19 cellular contexts compared by ENCODE assay signal in the genomic region with DNA sequence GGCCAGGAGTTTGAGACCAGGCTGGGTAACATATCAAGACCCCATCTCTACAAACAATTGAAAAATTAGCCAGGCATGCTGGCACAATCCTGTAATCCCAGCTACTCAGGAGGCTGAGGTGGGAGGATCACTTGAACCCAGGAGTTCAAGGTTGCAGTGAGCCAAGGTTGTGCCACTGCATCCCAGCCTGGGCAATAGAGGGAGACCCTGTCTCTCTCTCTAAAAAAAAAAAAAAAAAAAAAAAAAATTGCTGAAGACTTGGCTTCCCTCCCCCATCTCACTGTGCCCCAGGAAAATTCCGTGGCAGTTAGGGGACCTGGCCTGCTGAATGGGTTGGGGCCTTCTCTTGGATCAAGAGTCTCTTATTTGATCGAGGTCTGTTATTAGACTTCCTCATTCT. TPM values are rescaled to one million over a fixed set of nuclear protein-coding genes. Genes with fewer than 3 reads are reported as not detected.
DNase-seq lines count a peak whose midpoint lies in the region; ATAC-seq, FAIRE-seq and TF ChIP-seq lines count a peak whose summit lies in the region.
"Had no signal": no experiment of that assay in that cellular context is flagged by ENCODE, and none has a peak within 500 bp of the region (broad histone marks: within the 10 kb centered on the region; RNA-seq: fewer than 3 reads in every experiment).

A gene with protein sequence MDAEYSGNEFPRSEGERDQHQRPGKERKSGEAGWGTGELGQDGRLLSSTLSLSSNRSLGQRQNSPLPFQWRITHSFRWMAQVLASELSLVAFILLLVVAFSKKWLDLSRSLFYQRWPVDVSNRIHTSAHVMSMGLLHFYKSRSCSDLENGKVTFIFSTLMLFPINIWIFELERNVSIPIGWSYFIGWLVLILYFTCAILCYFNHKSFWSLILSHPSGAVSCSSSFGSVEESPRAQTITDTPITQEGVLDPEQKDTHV (plus strand): TSS at position 301 of the 400 bp plus-strand sequence. CDS start 212 bp downstream, outside the sequence.

- H3K9me3 ChIP-seq in HEK293 (ENCODE audit: control insufficient read depth, insufficient read depth, low read depth, low read length) (no peaks in the 10 kb centered on the region), K562 (replicated peaks; ENCODE audit: control insufficient read depth, insufficient read depth, low read depth, low read length) (no peaks in the 10 kb centered on the region)

- no peak for ATAC-seq in K562
- no peak for ATAC-seq in HG03175 (IDR thresholded peaks at IDR 0.05; ENCODE audit: unreplicated experiment)
- no peak for ATAC-seq in GM19395 (IDR thresholded peaks at IDR 0.05; ENCODE audit: unreplicated experiment)
- ATAC-seq: Right ventricle myocardium inferior had no signal

- H3K4me3 Mint-ChIP-seq in nephron progenitor cell = no peak within 1 kb of the TSS
- H3K4me3 Mint-ChIP-seq in glutamatergic neuron (ENCODE audit: unreplicated experiment) = no peak within 1 kb of the TSS

- in situ Hi-C loops in K562 (cut with MboI) = no loop called here

- H3K36me3 ChIP-seq in HEK293 (ENCODE audit: control insufficient read depth in 2 of 2, insufficient read depth in 1 of 2, low read length in 2 of 2) (no peaks in the 10 kb centered on the region), K562 (ENCODE audit: control insufficient read depth, insufficient read depth, low read length) (no peaks in the 10 kb centered on the region)

- H3K27ac ChIP-seq in HEK293 (ENCODE audit: extremely low read depth, low read depth, low read length) (no peak within 1 kb of the TSS), K562 (ENCODE audit: extremely low read depth, low read depth, low read length) (no peak within 1 kb of the TSS)
- H3K27ac ChIP-seq: HL-60 had no signal

- H4K20me1 ChIP-seq in K562 (replicated peaks; ENCODE audit: control insufficient read depth, insufficient read depth, low read length) = no peaks in the 10 kb centered on the region

- TF ChIP-seq RAD21 in K562 (CRISPR knock-in tag; conservative IDR thresholded peaks at IDR 0.05 in 1 of 2, IDR thresholded peaks at IDR 0.05 in 1 of 2) = no peak

- H3K36me3 Mint-ChIP-seq in nephron progenitor cell (ENCODE audit: low read depth) = no peaks in the 10 kb centered on the region
- no peaks in the 10 kb centered on the region for H3K36me3 Mint-ChIP-seq in glutamatergic neuron (ENCODE audit: unreplicated experiment)

- CTCF ChIA-PET in HEK293 (lab: Yijun Ruan, JAX) (no interaction called here), K562 (lab: Yijun Ruan, JAX; ENCODE audit: low intra/inter-chr PET ratio) (no interaction called here)

- H2AFZ ChIP-seq in K562 (ENCODE audit: low read depth, low read length) = peak within 1 kb of the TSS; percentile 59; the same call in 1 of the 2 replicates

- BruUV-seq in K562 (replicated peaks; lab: Mats Ljungman, UMichigan) = no TSS peak

- intact Hi-C loops in K562 (cut with micrococcal nuclease) = loop anchor here (5.0 kb wide), 1 partner anchor 43 kb away; a partner anchor contains a TSS

- POLR2A ChIA-PET in HEK293 (lab: Yijun Ruan, JAX) (no interaction called here), K562 (lab: Yijun Ruan, JAX) (interaction anchor here (0.7 to 1.6 kb wide), 2 partner anchors 13 to 152 kb away, joined by 3 to 7 read pairs; no protein-coding TSS in a partner anchor)

- no peaks in the 10 kb centered on the region for H3K79me2 ChIP-seq in K562 (ENCODE audit: control insufficient read depth, insufficient read depth, low read length)

- H3K9ac ChIP-seq in K562 (ENCODE audit: insufficient read depth in 1 of 2, low read depth in 2 of 2, low read length in 2 of 2) = no peak within 1 kb of the TSS

- DNase-seq in K562 (ENCODE audit: extremely low read depth in 1 of 4, low spot score in 3 of 4) = no peak
- no peak for DNase-seq in nephron progenitor cell
- DNase-seq in HuH-7.5 (ENCODE audit: low spot score) = no peak
- DNase-seq in glutamatergic neuron = no peak
- DNase-seq: AML-193; COR-L47; KG1; NCI-H1105 treated with DMSO at 0.1 percent for 48 hours; NCI-H1694 treated with DMSO at 0.1 percent for 48 hours; NCI-H510A; NCI-H748 treated with DMSO at 0.1 percent for 48 hours; NK-92 treated with Interleukin-12 subunit alpha and Interleukin-12 subunit beta, amount 100 ng/mL, for 24 hours had no signal

- WGBS in K562 (ENCODE audit: insufficient coverage, low coverage, missing lambda C conversion rate) = 0% methylated on average over 2 of the region's 2 CpGs

- no peak for FAIRE-seq in K562 (lab: Jason Lieb, UNC)
- FAIRE-seq: RCC 7860 had no signal

- H3K27me3 Mint-ChIP-seq in nephron progenitor cell (ENCODE audit: low read depth, poor library complexity) (peaks cover 4% of the 10 kb centered on the region), glutamatergic neuron (ENCODE audit: unreplicated experiment) (peaks cover 4% of the 10 kb centered on the region)

- H3K27ac Mint-ChIP-seq in nephron progenitor cell = peak within 1 kb of the TSS; percentile 41
- no peak within 1 kb of the TSS for H3K27ac Mint-ChIP-seq in glutamatergic neuron (ENCODE audit: unreplicated experiment)

- no peaks in the 10 kb centered on the region for H3K9me3 Mint-ChIP-seq in nephron progenitor cell
- H3K9me3 Mint-ChIP-seq in glutamatergic neuron (ENCODE audit: unreplicated experiment) = no peaks in the 10 kb centered on the region

- no peak for TF ChIP-seq EP300 in K562 (IDR thresholded peaks at IDR 0.05; ENCODE audit: low read length)

- no peaks in the 10 kb centered on the region for H3K4me1 ChIP-seq in HEK293 (ENCODE audit: control insufficient read depth, insufficient read depth, low read length)
- peaks cover 0 to 11% of the 10 kb centered on the region in 2 experiments; a peak in 3 of 5 replicates for H3K4me1 ChIP-seq in K562 (replicated peaks in 1 of 2; ENCODE audit: control insufficient read depth in 2 of 2, insufficient read depth in 2 of 2, low read length in 2 of 2)

- H3K4me1 Mint-ChIP-seq in nephron progenitor cell (peaks cover 23% of the 10 kb centered on the region), glutamatergic neuron (ENCODE audit: low read depth, unreplicated experiment) (peaks cover 4% of the 10 kb centered on the region)

- H3K9me1 ChIP-seq in K562 (ENCODE audit: control insufficient read depth, insufficient read depth, low read length) = no peaks in the 10 kb centered on the region

- H3K27me3 ChIP-seq in K562 (ENCODE audit: control insufficient read depth in 2 of 2, insufficient read depth in 2 of 2, low read length in 2 of 2) = no peaks in the 10 kb centered on the region

- TF ChIP-seq CTCF in HEK293 (tag by site-specific recombination; IDR thresholded peaks at IDR 0.05) (no peak), K562 (IDR thresholded peaks at IDR 0.05 in 2 of 3, conservative IDR thresholded peaks at IDR 0.05 in 1 of 3; ENCODE audit: insufficient read depth in 2 of 3, low read depth in 1 of 3, low read length in 3 of 3) (no peak), nephron progenitor cell (IDR thresholded peaks at IDR 0.05) (no peak), glutamatergic neuron (IDR thresholded peaks at IDR 0.05; ENCODE audit: partially characterized antibody, unreplicated experiment) (no peak)

- TF ChIP-seq POLR2A in K562 (conservative IDR thresholded peaks at IDR 0.05) = no peak

- peak within 1 kb of the TSS; percentile 39; the same call in 1 of the 2 replicates for H3K4me2 ChIP-seq in K562 (ENCODE audit: insufficient read depth, low read length)

- H3K4me3 ChIP-seq in HEK293 (ENCODE audit: low read depth, low read length) (no peak within 1 kb of the TSS), K562 (no peak within 1 kb of the TSS)

TF ChIP-seq in HEK293, 187 proteins besides CTCF, POLR2A, EP300 and RAD21 (continues in another document):
- no peak for TF ChIP-seq BCL11B (tag by site-specific recombination; IDR thresholded peaks at IDR 0.05; ENCODE audit: low read depth)
- TF ChIP-seq, protein P1, sequence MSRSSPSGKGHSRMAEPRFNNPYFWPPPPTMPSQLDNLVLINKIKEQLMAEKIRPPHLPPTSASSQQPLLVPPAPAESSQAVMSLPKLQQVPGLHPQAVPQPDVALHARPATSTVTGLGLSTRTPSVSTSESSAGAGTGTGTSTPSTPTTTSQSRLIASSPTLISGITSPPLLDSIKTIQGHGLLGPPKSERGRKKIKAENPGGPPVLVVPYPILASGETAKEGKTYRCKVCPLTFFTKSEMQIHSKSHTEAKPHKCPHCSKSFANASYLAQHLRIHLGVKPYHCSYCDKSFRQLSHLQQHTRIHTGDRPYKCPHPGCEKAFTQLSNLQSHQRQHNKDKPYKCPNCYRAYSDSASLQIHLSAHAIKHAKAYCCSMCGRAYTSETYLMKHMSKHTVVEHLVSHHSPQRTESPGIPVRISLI (tag by site-specific recombination; IDR thresholded peaks at IDR 0.05) = 0 out of 2 replicates have a peak, but pooled peaks have one; percentile 20

TF ChIP-seq in K562, 482 proteins besides CTCF, POLR2A, EP300 and RAD21 (continues in another document):
- TF ChIP-seq ZNF134 (CRISPR knock-in tag; conservative IDR thresholded peaks at IDR 0.05) (no peak), NFXL1 (CRISPR knock-in tag; IDR thresholded peaks at IDR 0.05) (no peak)
- TF ChIP-seq, protein P2, sequence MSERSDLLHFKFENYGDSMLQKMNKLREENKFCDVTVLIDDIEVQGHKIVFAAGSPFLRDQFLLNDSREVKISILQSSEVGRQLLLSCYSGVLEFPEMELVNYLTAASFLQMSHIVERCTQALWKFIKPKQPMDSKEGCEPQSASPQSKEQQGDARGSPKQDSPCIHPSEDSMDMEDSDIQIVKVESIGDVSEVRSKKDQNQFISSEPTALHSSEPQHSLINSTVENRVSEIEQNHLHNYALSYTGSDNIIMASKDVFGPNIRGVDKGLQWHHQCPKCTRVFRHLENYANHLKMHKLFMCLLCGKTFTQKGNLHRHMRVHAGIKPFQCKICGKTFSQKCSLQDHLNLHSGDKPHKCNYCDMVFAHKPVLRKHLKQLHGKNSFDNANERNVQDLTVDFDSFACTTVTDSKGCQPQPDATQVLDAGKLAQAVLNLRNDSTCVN (CRISPR knock-in tag; IDR thresholded peaks at IDR 0.05) = no peak

RNA-seq across cellular contexts. Expression of the gene that starts here (rescaled TPM):
- total RNA-seq in K562 (2011; cell fraction: chromatin; rRNA removed; ENCODE audit: low replicate concordance) = not detected in 2 replicates
- not detected in 2 replicates for total RNA-seq in K562 (2011; cell fraction: nucleolus; rRNA removed)
- not detected in 2 replicates for total RNA-seq in K562 (2011; cell fraction: nucleoplasm; rRNA removed)
- not detected in 2 replicates for total RNA-seq in K562 (2014; rRNA removed)
- total RNA-seq in K562 (2014; rRNA removed; fragmentation: Illumina TruSeq; extraction: Trizol) = not detected in 2 replicates
- total RNA-seq in K562 (2015; rRNA removed; fragmentation: Illumina TruSeq; extraction: Trizol) = not detected in 2 replicates
- total RNA-seq in K562 (2021) = not detected in 2 replicates
- polyA plus RNA-seq in K562 (2011; rRNA removed) = not detected in 2 replicates
- not detected in 2 replicates for polyA plus RNA-seq in K562 (2011; cell fraction: cytosol; rRNA removed)
- polyA plus RNA-seq in K562 (2011; cell fraction: nucleus; rRNA removed) = not detected in 2 replicates
- not detected in 2 replicates for polyA plus RNA-seq in K562 (2012)
- polyA plus RNA-seq in K562 (2014; fragmentation: Illumina TruSeq; extraction: Trizol) = not detected in 2 replicates
- not detected for polyA plus RNA-seq in K562 (2014; fragmentation: Nextera tagmentation; extraction: Ambion mirVana)
- polyA plus RNA-seq in K562 (2014; rRNA removed) = not detected in 2 replicates
- not detected in 2 replicates for polyA minus RNA-seq in K562 (2011; rRNA and poly(A)+ RNA removed)
- not detected in 2 replicates for polyA minus RNA-seq in K562 (2011; cell fraction: cytosol; rRNA and poly(A)+ RNA removed)
- not detected in 2 replicates for polyA minus RNA-seq in K562 (2011; cell fraction: nucleus; rRNA and poly(A)+ RNA removed)
- total RNA-seq in glutamatergic neuron (ENCODE audit: unreplicated experiment) = not detected
- total RNA-seq: HT1080, Right ventricle myocardium inferior had no signal
